Comparison of ENCODE assay signal across 4 cellular contexts in the genomic region with DNA sequence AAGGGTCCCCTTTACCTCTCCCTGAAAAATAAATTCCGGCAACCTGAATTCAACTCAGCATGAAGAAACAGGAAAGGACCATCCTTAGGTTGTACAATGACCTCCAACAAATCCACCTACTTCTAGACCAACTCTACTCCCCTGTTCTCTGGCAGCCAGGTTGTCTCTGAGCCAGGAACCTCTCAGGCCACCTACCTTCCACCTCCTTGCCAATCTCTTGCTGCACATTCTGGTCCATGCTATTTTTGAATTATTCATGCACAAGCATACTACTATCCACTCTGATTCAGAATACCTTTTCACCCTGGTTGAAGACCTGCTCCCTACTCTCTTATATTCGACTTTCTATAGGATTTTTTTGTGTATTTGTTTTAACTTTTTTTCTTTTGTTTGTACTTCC.
"Had no signal": no experiment of that assay in that cellular context is flagged by ENCODE, and none has a peak within 500 bp of the region (broad histone marks: within the 10 kb centered on the region; RNA-seq: fewer than 3 reads in every experiment).

No MANE protein-coding gene starts in this region.

- H3K36me3 Mint-ChIP-seq: IgD-negative memory B cell had no signal

- DNase-seq: IMR-90 had no signal

- ATAC-seq: HepG2, K562 had no signal

- H3K4me3 Mint-ChIP-seq: IgD-negative memory B cell had no signal

- H3K27ac Mint-ChIP-seq: IgD-negative memory B cell had no signal

- H3K27me3 Mint-ChIP-seq: IgD-negative memory B cell had no signal
